Comparison of ENCODE assay signal across 20 cellular contexts in the genomic region with DNA sequence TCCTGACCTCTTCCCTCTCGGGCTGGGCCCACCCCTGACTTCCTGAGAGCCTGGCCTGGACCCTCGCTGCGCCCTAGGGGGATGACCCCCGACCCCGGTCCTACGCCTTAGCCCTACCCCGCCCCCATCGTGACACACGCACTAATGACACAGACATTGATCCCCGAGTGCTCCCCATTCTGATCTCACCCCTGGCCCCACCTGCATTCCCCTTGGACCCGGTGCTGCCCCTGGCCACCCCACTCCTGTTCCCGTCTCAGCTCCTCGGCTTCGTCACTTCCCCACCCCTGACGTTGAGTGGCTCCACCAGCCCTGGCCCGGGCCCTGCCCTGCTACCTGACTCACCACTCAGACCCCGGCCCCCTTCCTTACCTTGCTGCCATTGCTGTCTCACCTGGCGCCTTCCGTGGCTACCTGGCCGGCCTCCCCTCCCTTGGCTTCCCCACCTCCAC. TPM values are rescaled to one million over a fixed set of nuclear protein-coding genes. Genes with fewer than 3 reads are reported as not detected.
DNase-seq lines count a peak whose midpoint lies in the region; TF ChIP-seq lines count a peak whose summit lies in the region.
"Had no signal": no experiment of that assay in that cellular context is flagged by ENCODE, and none has a peak within 500 bp of the region (broad histone marks: within the 10 kb centered on the region; RNA-seq: fewer than 3 reads in every experiment).

No MANE protein-coding gene starts in this region.

- H3K27ac ChIP-seq in 22Rv1 (peak overlapping the region; percentile 82), OCI-LY3 (ENCODE audit: low read length) (no peak overlapping the region), liver (ENCODE audit: low read depth in 1 of 2, low read length in 2 of 2) (peak overlapping the region; percentile 11 to 61), left ventricle myocardium inferior (replicated peaks) (no peak overlapping the region)
- H3K27ac ChIP-seq: BLaER1 treated with 17β-estradiol and CSF1 and Interleukin-3, amounts not matched to agents 10 nM and 100 nM had no signal

- H3K36me3 ChIP-seq in OCI-LY3 (replicated peaks; ENCODE audit: low read depth, low read length) (peaks cover 19% of the 10 kb centered on the region), liver (ENCODE audit: control insufficient read depth in 4 of 4, insufficient read depth in 3 of 4, low read depth in 1 of 4, low read length in 3 of 4) (peaks cover 10 to 37% (median 19%) of the 10 kb centered on the region in 4 donors), left ventricle myocardium inferior (peaks cover 79% of the 10 kb centered on the region)

- TF ChIP-seq RAD21 in liver (IDR thresholded peaks at IDR 0.05) = no peak

- 69% methylated on average over 20 of the region's 20 CpGs for WGBS in liver

- H3K79me2 ChIP-seq in OCI-LY3 (ENCODE audit: low read length) = no peaks in the 10 kb centered on the region

- peak overlapping the region; percentile 61; the same call in 1 of the 2 replicates for H3K4me2 ChIP-seq in OCI-LY3 (ENCODE audit: low read length)
- H3K4me2 ChIP-seq: BLaER1 treated with 17β-estradiol and CSF1 and Interleukin-3, amounts not matched to agents 10 nM and 100 nM had no signal

- no peak for TF ChIP-seq CTCF in 22Rv1 (IDR thresholded peaks at IDR 0.05)
- no peak for TF ChIP-seq CTCF in OCI-LY3 (IDR thresholded peaks at IDR 0.05; ENCODE audit: low read depth, low read length)
- TF ChIP-seq CTCF in liver (IDR thresholded peaks at IDR 0.05; ENCODE audit: low read depth, low read length, missing input control) = no peak
- no peak for TF ChIP-seq CTCF in left ventricle myocardium inferior (IDR thresholded peaks at IDR 0.05; ENCODE audit: borderline replicate concordance)
- TF ChIP-seq CTCF in GM10266 (IDR thresholded peaks at IDR 0.05; ENCODE audit: control insufficient read depth, insufficient read depth, low read depth, missing control alignments) = no peak

- no peaks in the 10 kb centered on the region for H3K27me3 ChIP-seq in OCI-LY3 (ENCODE audit: low read depth, low read length)
- H3K27me3 ChIP-seq in liver (ENCODE audit: control insufficient read depth in 4 of 4, insufficient read depth in 4 of 4, low read length in 3 of 4) = no peaks in the 10 kb centered on the region
- no peaks in the 10 kb centered on the region for H3K27me3 ChIP-seq in left ventricle myocardium inferior (ENCODE audit: low read depth)
- H3K27me3 ChIP-seq: BLaER1 treated with 17β-estradiol and CSF1 and Interleukin-3, amounts not matched to agents 10 nM and 100 nM; spleen had no signal

- no peaks in the 10 kb centered on the region for H3K9me3 ChIP-seq in OCI-LY3 (ENCODE audit: insufficient read depth, low read length)
- H3K9me3 ChIP-seq in liver (ENCODE audit: control insufficient read depth in 4 of 4, low read length in 3 of 4) = no peaks in the 10 kb centered on the region
- H3K9me3 ChIP-seq in left ventricle myocardium inferior (replicated peaks) = no peaks in the 10 kb centered on the region
- H3K9me3 ChIP-seq: BLaER1 treated with 17β-estradiol and CSF1 and Interleukin-3, amounts not matched to agents 10 nM and 100 nM; spleen had no signal

- DNase-seq in DMS153 treated with DMSO at 0.1 percent for 48 hours (lab: John Stamatoyannopoulos, UW; ENCODE audit: unreplicated experiment) (peak; percentile 61), CD1c-positive myeloid dendritic cell (ENCODE audit: extremely low spot score) (no peak), left ventricle myocardium inferior (no peak), GM10266 (ENCODE audit: extremely low spot score) (no peak)
- DNase-seq in activated naive CD4-positive, alpha-beta T cell (lab: John Stamatoyannopoulos, UW) = no peak
- DNase-seq: activated CD4-positive, alpha-beta T cell treated with anti-CD3 and anti-CD28 coated beads, Interleukin-2, amount 10 ng/mL, durations not matched to agents 24 days and 14 days; activated CD8-positive, alpha-beta memory T cell treated with anti-CD3 and anti-CD28 coated beads, Interleukin-2, amount 10 ng/mL, durations not matched to agents 7 days and 5 days; activated naive CD4-positive, alpha-beta T cell treated with Interleukin-2 at 50 U/mL for 16 hours; activated T-cell treated with anti-CD3 and anti-CD28 coated beads, Interleukin-2, amount 50 U/mL, for 48 hours; amniotic stem cell; effector CD4-positive, alpha-beta T cell; NCI-H1694 treated with DMSO at 0.1 percent for 48 hours; T-helper 9 cell had no signal

- H4K20me1 ChIP-seq in OCI-LY3 (ENCODE audit: insufficient read depth, low read length) = peaks cover 4% of the 10 kb centered on the region; the same call in 1 of the 2 replicates

- H3K4me1 ChIP-seq in OCI-LY3 (ENCODE audit: low read length) (peaks cover 15% of the 10 kb centered on the region), liver (ENCODE audit: control insufficient read depth in 4 of 4, insufficient read depth in 4 of 4, low read length in 3 of 4) (peaks cover 12 to 39% (median 24%) of the 10 kb centered on the region in 4 donors), left ventricle myocardium inferior (peaks cover 3% of the 10 kb centered on the region)

- H2AFZ ChIP-seq in OCI-LY3 (ENCODE audit: low read depth, low read length) = no peak overlapping the region

- intact Hi-C loops in left ventricle myocardium inferior (cut with micrococcal nuclease) = no loop called here

- no peak overlapping the region for H3K4me3 ChIP-seq in OCI-LY3 (ENCODE audit: low read length)
- H3K4me3 ChIP-seq in liver (ENCODE audit: low read depth in 1 of 3, low read length in 3 of 3) = no peak overlapping the region
- no peak overlapping the region for H3K4me3 ChIP-seq in left ventricle myocardium inferior
- H3K4me3 ChIP-seq: BLaER1 treated with 17β-estradiol and CSF1 and Interleukin-3, amounts not matched to agents 10 nM and 100 nM; GM12878; lung; spleen had no signal

- H3K9ac ChIP-seq in OCI-LY3 (ENCODE audit: low read length) (no peak overlapping the region), liver (ENCODE audit: low read depth in 1 of 2, low read length in 2 of 2) (no peak overlapping the region)
- H3K9ac ChIP-seq: BLaER1 treated with 17β-estradiol and CSF1 and Interleukin-3, amounts not matched to agents 10 nM and 100 nM had no signal

TF ChIP-seq in liver, 16 proteins besides CTCF, POLR2A, EP300 and RAD21 (continues in another document):
- TF ChIP-seq HNF4G (IDR thresholded peaks at IDR 0.05) = no peak
- TF ChIP-seq ZBTB33 (IDR thresholded peaks at IDR 0.05) = no peak
- no peak for TF ChIP-seq RXRA (IDR thresholded peaks at IDR 0.05)
- TF ChIP-seq, protein P1, sequence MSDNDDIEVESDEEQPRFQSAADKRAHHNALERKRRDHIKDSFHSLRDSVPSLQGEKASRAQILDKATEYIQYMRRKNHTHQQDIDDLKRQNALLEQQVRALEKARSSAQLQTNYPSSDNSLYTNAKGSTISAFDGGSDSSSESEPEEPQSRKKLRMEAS (IDR thresholded peaks at IDR 0.05) = no peak
- no peak for TF ChIP-seq FOXA1 (IDR thresholded peaks at IDR 0.05)
- no peak for TF ChIP-seq ATF3 (IDR thresholded peaks at IDR 0.05)
- TF ChIP-seq GABPA (IDR thresholded peaks at IDR 0.05 in 1 of 2, conservative IDR thresholded peaks at IDR 0.05 in 1 of 2) = no peak
- no peak for TF ChIP-seq TAF1 (conservative IDR thresholded peaks at IDR 0.05)
- no peak for TF ChIP-seq NR2F2 (IDR thresholded peaks at IDR 0.05)
- TF ChIP-seq SP1 (IDR thresholded peaks at IDR 0.05) = no peak

RNA-seq across cellular contexts. Expression of gene RBCK1, which starts 12.1 kb away (rescaled TPM):
- total RNA-seq in liver = 10 to 100 TPM; 18.0 to 48.3 TPM
- 10 to 100 TPM; 61.3 to 62.6 TPM for polyA plus RNA-seq in liver
- total RNA-seq in left ventricle myocardium inferior = 49.7 TPM

RNA-seq across cellular contexts. Expression of gene TRIB3, which starts 39.6 kb away (rescaled TPM):
- total RNA-seq in liver (10 to 100 TPM in 1 of 2 donors, 1 to 10 TPM in 1; 4.8 to 36.3 TPM), left ventricle myocardium inferior (0.69 TPM)
- 10 to 100 TPM; 41.2 to 63.1 TPM for polyA plus RNA-seq in liver

RNA-seq across cellular contexts. Expression of gene TBC1D20, which starts 42.1 kb away (rescaled TPM):
- 10 to 100 TPM; 14.4 to 18.9 TPM for total RNA-seq in liver
- 1 to 10 TPM; 8.7 to 9.4 TPM for polyA plus RNA-seq in liver
- 23.0 TPM for total RNA-seq in left ventricle myocardium inferior

Comparison
In these comparisons a context has a peak if more than half of its experiments do, and no peak if none do; other contexts are left out.
1. H3K27ac ChIP-seq: peak in 22Rv1 (single experiment) and liver (2 of 2); none in OCI-LY3 (single experiment) and left ventricle myocardium inferior (single experiment).